28 cellular contexts compared by ENCODE assay signal in genomic region chr10:61225939-61226338, GRCh38.
"Had no signal": no experiment of that assay in that cellular context is flagged by ENCODE, and none has a peak within 500 bp of the region (broad histone marks: within the 10 kb centered on the region; RNA-seq: fewer than 3 reads in every experiment).

No MANE protein-coding gene starts in this region.

- H3K9me3 ChIP-seq: colonic mucosa had no signal

- H3K4me3 ChIP-seq: colonic mucosa, coronary artery, dorsolateral prefrontal cortex, esophagus muscularis mucosa, esophagus squamous epithelium, gastrocnemius medialis, gastroesophageal sphincter, heart left ventricle, heart right ventricle had no signal

- FAIRE-seq: colon, endometrium, endothelial cell of umbilical vein, frontal cortex had no signal

- H3K27ac ChIP-seq: colonic mucosa, coronary artery, dorsolateral prefrontal cortex, epithelial cell of prostate, esophagus muscularis mucosa, esophagus squamous epithelium, foreskin keratinocyte, gastrocnemius medialis, gastroesophageal sphincter, heart left ventricle, heart right ventricle had no signal

- H3K4me1 ChIP-seq: colonic mucosa, esophagus muscularis mucosa, esophagus squamous epithelium, foreskin keratinocyte, gastrocnemius medialis, gastroesophageal sphincter, heart left ventricle, heart right ventricle had no signal

- ATAC-seq: effector memory CD8-positive, alpha-beta T cell; esophagus mucosa; foreskin keratinocyte; gastrocnemius medialis; gastroesophageal sphincter; heart left ventricle; heart right ventricle had no signal

- H3K36me3 ChIP-seq: colonic mucosa, esophagus muscularis mucosa, esophagus squamous epithelium, gastrocnemius medialis, gastroesophageal sphincter, heart left ventricle, heart right ventricle had no signal

- DNase-seq: colonic mucosa; cortex of kidney; dermis blood vessel endothelial cell; dorsolateral prefrontal cortex; effector CD4-positive, alpha-beta T cell; effector CD8-positive, alpha-beta T cell; effector memory CD4-positive, alpha-beta T cell; effector memory CD8-positive, alpha-beta T cell; endodermal cell; erythroblast; esophagus squamous epithelium; foreskin fibroblast; foreskin keratinocyte; foreskin melanocyte; gastrocnemius medialis; glutamatergic neuron; head of caudate nucleus; heart left ventricle; heart right ventricle had no signal

- H3K27me3 ChIP-seq: colonic mucosa, esophagus muscularis mucosa, esophagus squamous epithelium, gastrocnemius medialis, gastroesophageal sphincter, heart left ventricle, heart right ventricle had no signal
